In the genomic region with DNA sequence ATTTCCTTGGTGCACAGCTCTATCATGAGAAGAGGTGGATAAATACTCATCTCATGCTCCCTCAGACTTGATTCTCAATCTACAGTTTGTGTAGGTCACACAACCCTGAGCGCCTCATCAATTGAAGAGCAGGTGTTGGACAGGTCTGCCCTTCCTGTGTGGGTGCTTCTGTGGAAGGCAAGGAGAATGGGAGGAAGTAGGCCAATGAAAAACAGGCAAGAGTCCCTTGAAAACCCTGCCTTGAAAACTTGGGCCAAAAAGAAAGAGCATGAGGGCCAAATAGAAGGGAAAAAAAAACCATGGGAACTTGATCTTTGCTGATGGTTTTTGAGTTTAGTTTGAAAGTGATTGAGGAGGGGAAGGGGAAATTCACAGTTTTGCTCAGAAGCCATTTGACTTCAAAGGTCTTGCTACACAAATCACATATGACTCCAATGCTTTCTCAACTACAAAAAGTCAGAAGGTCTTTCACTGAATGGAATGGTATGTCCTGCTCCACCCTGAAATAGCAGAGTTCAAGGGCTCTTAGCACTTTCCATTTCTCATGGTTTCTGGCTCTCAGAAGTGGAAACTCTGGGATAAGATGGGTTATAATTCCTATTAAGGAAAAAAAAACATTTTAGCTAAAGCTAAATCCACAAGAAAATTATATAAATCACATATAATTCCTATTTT, we compare ENCODE assay signal across 1 cellular context.
TF ChIP-seq lines count a peak whose summit lies in the region.

No MANE protein-coding gene starts in this region.

TF ChIP-seq in HepG2, 621 proteins besides CTCF, POLR2A, EP300 and RAD21 (continued from another document and continues in another):
- TF ChIP-seq, protein P1, sequence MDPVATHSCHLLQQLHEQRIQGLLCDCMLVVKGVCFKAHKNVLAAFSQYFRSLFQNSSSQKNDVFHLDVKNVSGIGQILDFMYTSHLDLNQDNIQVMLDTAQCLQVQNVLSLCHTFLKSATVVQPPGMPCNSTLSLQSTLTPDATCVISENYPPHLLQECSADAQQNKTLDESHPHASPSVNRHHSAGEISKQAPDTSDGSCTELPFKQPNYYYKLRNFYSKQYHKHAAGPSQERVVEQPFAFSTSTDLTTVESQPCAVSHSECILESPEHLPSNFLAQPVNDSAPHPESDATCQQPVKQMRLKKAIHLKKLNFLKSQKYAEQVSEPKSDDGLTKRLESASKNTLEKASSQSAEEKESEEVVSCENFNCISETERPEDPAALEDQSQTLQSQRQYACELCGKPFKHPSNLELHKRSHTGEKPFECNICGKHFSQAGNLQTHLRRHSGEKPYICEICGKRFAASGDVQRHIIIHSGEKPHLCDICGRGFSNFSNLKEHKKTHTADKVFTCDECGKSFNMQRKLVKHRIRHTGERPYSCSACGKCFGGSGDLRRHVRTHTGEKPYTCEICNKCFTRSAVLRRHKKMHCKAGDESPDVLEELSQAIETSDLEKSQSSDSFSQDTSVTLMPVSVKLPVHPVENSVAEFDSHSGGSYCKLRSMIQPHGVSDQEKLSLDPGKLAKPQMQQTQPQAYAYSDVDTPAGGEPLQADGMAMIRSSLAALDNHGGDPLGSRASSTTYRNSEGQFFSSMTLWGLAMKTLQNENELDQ (CRISPR knock-in tag; IDR thresholded peaks at IDR 0.05; ENCODE audit: borderline replicate concordance) = no peak
- no peak for TF ChIP-seq JUNB (CRISPR knock-in tag; IDR thresholded peaks at IDR 0.05; ENCODE audit: borderline replicate concordance)
- TF ChIP-seq ZNF75D (CRISPR knock-in tag; IDR thresholded peaks at IDR 0.05; ENCODE audit: borderline replicate concordance) = no peak
- no peak for TF ChIP-seq ZNF232 (CRISPR knock-in tag; IDR thresholded peaks at IDR 0.05; ENCODE audit: borderline replicate concordance)
- no peak for TF ChIP-seq ZNF777 (CRISPR knock-in tag; IDR thresholded peaks at IDR 0.05)
- peak; percentile 50; the same call in 1 of the 2 replicates for TF ChIP-seq TCF7L2 (IDR thresholded peaks at IDR 0.05; ENCODE audit: low read depth, low read length)
- no peak for TF ChIP-seq ZNF546 (CRISPR knock-in tag; conservative IDR thresholded peaks at IDR 0.05)
- TF ChIP-seq WIZ (CRISPR knock-in tag; IDR thresholded peaks at IDR 0.05) = no peak
- TF ChIP-seq, protein P2, sequence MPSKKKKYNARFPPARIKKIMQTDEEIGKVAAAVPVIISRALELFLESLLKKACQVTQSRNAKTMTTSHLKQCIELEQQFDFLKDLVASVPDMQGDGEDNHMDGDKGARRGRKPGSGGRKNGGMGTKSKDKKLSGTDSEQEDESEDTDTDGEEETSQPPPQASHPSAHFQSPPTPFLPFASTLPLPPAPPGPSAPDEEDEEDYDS (CRISPR knock-in tag; IDR thresholded peaks at IDR 0.05) = no peak
- TF ChIP-seq PRMT3 (CRISPR knock-in tag; IDR thresholded peaks at IDR 0.05; ENCODE audit: borderline replicate concordance, low read depth) = no peak
- no peak for TF ChIP-seq SP140L (CRISPR knock-in tag; IDR thresholded peaks at IDR 0.05; ENCODE audit: borderline replicate concordance)
- no peak for TF ChIP-seq ZNF326 (CRISPR knock-in tag; IDR thresholded peaks at IDR 0.05; ENCODE audit: borderline replicate concordance)
- TF ChIP-seq SMARCE1 (IDR thresholded peaks at IDR 0.05; ENCODE audit: borderline replicate concordance) = no peak
- TF ChIP-seq, protein P3, sequence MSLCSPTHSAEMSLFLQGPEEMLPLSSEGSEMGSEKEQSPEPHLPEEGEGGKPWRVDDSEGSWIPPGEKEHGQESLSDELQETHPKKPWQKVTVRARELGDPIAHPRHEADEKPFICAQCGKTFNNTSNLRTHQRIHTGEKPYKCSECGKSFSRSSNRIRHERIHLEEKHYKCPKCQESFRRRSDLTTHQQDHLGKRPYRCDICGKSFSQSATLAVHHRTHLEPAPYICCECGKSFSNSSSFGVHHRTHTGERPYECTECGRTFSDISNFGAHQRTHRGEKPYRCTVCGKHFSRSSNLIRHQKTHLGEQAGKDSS (CRISPR knock-in tag; IDR thresholded peaks at IDR 0.05; ENCODE audit: borderline replicate concordance, low read depth) = no peak
- no peak for TF ChIP-seq TCF12 (IDR thresholded peaks at IDR 0.05)
- TF ChIP-seq TCF12 (CRISPR knock-in tag; IDR thresholded peaks at IDR 0.05) = no peak
- TF ChIP-seq AKAP8 (CRISPR knock-in tag; IDR thresholded peaks at IDR 0.05) = no peak
- TF ChIP-seq, protein P4, sequence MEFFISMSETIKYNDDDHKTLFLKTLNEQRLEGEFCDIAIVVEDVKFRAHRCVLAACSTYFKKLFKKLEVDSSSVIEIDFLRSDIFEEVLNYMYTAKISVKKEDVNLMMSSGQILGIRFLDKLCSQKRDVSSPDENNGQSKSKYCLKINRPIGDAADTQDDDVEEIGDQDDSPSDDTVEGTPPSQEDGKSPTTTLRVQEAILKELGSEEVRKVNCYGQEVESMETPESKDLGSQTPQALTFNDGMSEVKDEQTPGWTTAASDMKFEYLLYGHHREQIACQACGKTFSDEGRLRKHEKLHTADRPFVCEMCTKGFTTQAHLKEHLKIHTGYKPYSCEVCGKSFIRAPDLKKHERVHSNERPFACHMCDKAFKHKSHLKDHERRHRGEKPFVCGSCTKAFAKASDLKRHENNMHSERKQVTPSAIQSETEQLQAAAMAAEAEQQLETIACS (CRISPR knock-in tag; IDR thresholded peaks at IDR 0.05) = no peak
- no peak for TF ChIP-seq PTBP1 (IDR thresholded peaks at IDR 0.05; ENCODE audit: low read depth, low read length, poor library complexity, severe bottlenecking)
- TF ChIP-seq, protein P5, sequence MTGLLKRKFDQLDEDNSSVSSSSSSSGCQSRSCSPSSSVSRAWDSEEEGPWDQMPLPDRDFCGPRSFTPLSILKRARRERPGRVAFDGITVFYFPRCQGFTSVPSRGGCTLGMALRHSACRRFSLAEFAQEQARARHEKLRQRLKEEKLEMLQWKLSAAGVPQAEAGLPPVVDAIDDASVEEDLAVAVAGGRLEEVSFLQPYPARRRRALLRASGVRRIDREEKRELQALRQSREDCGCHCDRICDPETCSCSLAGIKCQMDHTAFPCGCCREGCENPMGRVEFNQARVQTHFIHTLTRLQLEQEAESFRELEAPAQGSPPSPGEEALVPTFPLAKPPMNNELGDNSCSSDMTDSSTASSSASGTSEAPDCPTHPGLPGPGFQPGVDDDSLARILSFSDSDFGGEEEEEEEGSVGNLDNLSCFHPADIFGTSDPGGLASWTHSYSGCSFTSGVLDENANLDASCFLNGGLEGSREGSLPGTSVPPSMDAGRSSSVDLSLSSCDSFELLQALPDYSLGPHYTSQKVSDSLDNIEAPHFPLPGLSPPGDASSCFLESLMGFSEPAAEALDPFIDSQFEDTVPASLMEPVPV (CRISPR knock-in tag; IDR thresholded peaks at IDR 0.05) = no peak
- no peak for TF ChIP-seq GZF1 (CRISPR knock-in tag; IDR thresholded peaks at IDR 0.05)
- no peak for TF ChIP-seq ZNF678 (CRISPR knock-in tag; IDR thresholded peaks at IDR 0.05)
- TF ChIP-seq SMARCC2 (IDR thresholded peaks at IDR 0.05) = no peak
- TF ChIP-seq STAG1 (CRISPR knock-in tag; IDR thresholded peaks at IDR 0.05) = no peak; the same call in 1 of the 2 replicates
- TF ChIP-seq SNAPC2 (CRISPR knock-in tag; IDR thresholded peaks at IDR 0.05) = no peak
- no peak for TF ChIP-seq ZNF496 (CRISPR knock-in tag; IDR thresholded peaks at IDR 0.05; ENCODE audit: insufficient replicate concordance)
- peak; percentile 59; the same call in 1 of the 2 replicates for TF ChIP-seq SIX1 (CRISPR knock-in tag; IDR thresholded peaks at IDR 0.05; ENCODE audit: borderline replicate concordance)
- no peak for TF ChIP-seq ERF (CRISPR knock-in tag; IDR thresholded peaks at IDR 0.05)
- TF ChIP-seq, protein P6, sequence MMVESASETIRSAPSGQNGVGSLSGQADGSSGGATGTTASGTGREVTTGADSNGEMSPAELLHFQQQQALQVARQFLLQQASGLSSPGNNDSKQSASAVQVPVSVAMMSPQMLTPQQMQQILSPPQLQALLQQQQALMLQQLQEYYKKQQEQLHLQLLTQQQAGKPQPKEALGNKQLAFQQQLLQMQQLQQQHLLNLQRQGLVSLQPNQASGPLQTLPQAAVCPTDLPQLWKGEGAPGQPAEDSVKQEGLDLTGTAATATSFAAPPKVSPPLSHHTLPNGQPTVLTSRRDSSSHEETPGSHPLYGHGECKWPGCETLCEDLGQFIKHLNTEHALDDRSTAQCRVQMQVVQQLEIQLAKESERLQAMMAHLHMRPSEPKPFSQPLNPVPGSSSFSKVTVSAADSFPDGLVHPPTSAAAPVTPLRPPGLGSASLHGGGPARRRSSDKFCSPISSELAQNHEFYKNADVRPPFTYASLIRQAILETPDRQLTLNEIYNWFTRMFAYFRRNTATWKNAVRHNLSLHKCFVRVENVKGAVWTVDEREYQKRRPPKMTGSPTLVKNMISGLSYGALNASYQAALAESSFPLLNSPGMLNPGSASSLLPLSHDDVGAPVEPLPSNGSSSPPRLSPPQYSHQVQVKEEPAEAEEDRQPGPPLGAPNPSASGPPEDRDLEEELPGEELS (CRISPR knock-in tag; IDR thresholded peaks at IDR 0.05) = no peak; the same call in 1 of the 2 replicates
- no peak for TF ChIP-seq THYN1 (CRISPR knock-in tag; IDR thresholded peaks at IDR 0.05; ENCODE audit: borderline replicate concordance, low read depth)
- no peak for TF ChIP-seq HNRNPL (IDR thresholded peaks at IDR 0.05; ENCODE audit: low read depth, low read length)
- no peak for TF ChIP-seq ZBTB7A (CRISPR knock-in tag; IDR thresholded peaks at IDR 0.05)
- no peak; the same call in 1 of the 2 replicates for TF ChIP-seq ZNF205 (CRISPR knock-in tag; IDR thresholded peaks at IDR 0.05)
- no peak for TF ChIP-seq SIN3A (IDR thresholded peaks at IDR 0.05; ENCODE audit: borderline replicate concordance, low read depth, low read length)
- no peak for TF ChIP-seq MTA1 (CRISPR knock-in tag; IDR thresholded peaks at IDR 0.05; ENCODE audit: borderline replicate concordance)
- no peak for TF ChIP-seq ZSCAN21 (CRISPR knock-in tag; IDR thresholded peaks at IDR 0.05; ENCODE audit: borderline replicate concordance)
- no peak for TF ChIP-seq PAX8 (CRISPR knock-in tag; IDR thresholded peaks at IDR 0.05; ENCODE audit: borderline replicate concordance)
- no peak for TF ChIP-seq ZNF816 (CRISPR knock-in tag; IDR thresholded peaks at IDR 0.05; ENCODE audit: borderline replicate concordance)
- no peak for TF ChIP-seq ZNF24 (IDR thresholded peaks at IDR 0.05)
- TF ChIP-seq, protein P7, sequence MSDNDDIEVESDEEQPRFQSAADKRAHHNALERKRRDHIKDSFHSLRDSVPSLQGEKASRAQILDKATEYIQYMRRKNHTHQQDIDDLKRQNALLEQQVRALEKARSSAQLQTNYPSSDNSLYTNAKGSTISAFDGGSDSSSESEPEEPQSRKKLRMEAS (IDR thresholded peaks at IDR 0.05) = 0 out of 2 replicates have a peak, but pooled peaks have one; percentile 31
- TF ChIP-seq EEA1 (CRISPR knock-in tag; IDR thresholded peaks at IDR 0.05; ENCODE audit: borderline replicate concordance) = no peak
- TF ChIP-seq SALL1 (CRISPR knock-in tag; IDR thresholded peaks at IDR 0.05) = peak; percentile 24; the same call in 1 of the 2 replicates
- TF ChIP-seq ELF4 (CRISPR knock-in tag; IDR thresholded peaks at IDR 0.05; ENCODE audit: borderline replicate concordance) = no peak
- no peak for TF ChIP-seq ZNF83 (CRISPR knock-in tag; IDR thresholded peaks at IDR 0.05; ENCODE audit: borderline replicate concordance)
- TF ChIP-seq HOXD1 (CRISPR knock-in tag; IDR thresholded peaks at IDR 0.05) = no peak
- peak; percentile 61; the same call in 1 of the 2 replicates for TF ChIP-seq TBX2 (CRISPR knock-in tag; IDR thresholded peaks at IDR 0.05; ENCODE audit: borderline replicate concordance)
- TF ChIP-seq, protein P8, sequence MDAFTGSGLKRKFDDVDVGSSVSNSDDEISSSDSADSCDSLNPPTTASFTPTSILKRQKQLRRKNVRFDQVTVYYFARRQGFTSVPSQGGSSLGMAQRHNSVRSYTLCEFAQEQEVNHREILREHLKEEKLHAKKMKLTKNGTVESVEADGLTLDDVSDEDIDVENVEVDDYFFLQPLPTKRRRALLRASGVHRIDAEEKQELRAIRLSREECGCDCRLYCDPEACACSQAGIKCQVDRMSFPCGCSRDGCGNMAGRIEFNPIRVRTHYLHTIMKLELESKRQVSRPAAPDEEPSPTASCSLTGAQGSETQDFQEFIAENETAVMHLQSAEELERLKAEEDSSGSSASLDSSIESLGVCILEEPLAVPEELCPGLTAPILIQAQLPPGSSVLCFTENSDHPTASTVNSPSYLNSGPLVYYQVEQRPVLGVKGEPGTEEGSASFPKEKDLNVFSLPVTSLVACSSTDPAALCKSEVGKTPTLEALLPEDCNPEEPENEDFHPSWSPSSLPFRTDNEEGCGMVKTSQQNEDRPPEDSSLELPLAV (CRISPR knock-in tag; conservative IDR thresholded peaks at IDR 0.05; ENCODE audit: low read depth) = no peak
- TF ChIP-seq ZIK1 (CRISPR knock-in tag; IDR thresholded peaks at IDR 0.05; ENCODE audit: borderline replicate concordance, low read depth) = no peak
- TF ChIP-seq, protein P9, sequence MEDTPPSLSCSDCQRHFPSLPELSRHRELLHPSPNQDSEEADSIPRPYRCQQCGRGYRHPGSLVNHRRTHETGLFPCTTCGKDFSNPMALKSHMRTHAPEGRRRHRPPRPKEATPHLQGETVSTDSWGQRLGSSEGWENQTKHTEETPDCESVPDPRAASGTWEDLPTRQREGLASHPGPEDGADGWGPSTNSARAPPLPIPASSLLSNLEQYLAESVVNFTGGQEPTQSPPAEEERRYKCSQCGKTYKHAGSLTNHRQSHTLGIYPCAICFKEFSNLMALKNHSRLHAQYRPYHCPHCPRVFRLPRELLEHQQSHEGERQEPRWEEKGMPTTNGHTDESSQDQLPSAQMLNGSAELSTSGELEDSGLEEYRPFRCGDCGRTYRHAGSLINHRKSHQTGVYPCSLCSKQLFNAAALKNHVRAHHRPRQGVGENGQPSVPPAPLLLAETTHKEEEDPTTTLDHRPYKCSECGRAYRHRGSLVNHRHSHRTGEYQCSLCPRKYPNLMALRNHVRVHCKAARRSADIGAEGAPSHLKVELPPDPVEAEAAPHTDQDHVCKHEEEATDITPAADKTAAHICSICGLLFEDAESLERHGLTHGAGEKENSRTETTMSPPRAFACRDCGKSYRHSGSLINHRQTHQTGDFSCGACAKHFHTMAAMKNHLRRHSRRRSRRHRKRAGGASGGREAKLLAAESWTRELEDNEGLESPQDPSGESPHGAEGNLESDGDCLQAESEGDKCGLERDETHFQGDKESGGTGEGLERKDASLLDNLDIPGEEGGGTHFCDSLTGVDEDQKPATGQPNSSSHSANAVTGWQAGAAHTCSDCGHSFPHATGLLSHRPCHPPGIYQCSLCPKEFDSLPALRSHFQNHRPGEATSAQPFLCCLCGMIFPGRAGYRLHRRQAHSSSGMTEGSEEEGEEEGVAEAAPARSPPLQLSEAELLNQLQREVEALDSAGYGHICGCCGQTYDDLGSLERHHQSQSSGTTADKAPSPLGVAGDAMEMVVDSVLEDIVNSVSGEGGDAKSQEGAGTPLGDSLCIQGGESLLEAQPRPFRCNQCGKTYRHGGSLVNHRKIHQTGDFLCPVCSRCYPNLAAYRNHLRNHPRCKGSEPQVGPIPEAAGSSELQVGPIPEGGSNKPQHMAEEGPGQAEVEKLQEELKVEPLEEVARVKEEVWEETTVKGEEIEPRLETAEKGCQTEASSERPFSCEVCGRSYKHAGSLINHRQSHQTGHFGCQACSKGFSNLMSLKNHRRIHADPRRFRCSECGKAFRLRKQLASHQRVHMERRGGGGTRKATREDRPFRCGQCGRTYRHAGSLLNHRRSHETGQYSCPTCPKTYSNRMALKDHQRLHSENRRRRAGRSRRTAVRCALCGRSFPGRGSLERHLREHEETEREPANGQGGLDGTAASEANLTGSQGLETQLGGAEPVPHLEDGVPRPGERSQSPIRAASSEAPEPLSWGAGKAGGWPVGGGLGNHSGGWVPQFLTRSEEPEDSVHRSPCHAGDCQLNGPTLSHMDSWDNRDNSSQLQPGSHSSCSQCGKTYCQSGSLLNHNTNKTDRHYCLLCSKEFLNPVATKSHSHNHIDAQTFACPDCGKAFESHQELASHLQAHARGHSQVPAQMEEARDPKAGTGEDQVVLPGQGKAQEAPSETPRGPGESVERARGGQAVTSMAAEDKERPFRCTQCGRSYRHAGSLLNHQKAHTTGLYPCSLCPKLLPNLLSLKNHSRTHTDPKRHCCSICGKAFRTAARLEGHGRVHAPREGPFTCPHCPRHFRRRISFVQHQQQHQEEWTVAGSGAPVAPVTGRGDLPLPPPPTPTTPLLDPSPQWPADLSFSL (CRISPR knock-in tag; IDR thresholded peaks at IDR 0.05) = no peak
